24 cellular contexts compared by ENCODE assay signal in genomic region chr20:61092199-61092598, GRCh38.
"Had no signal": no experiment of that assay in that cellular context is flagged by ENCODE, and none has a peak within 500 bp of the region (broad histone marks: within the 10 kb centered on the region; RNA-seq: fewer than 3 reads in every experiment).

No MANE protein-coding gene starts in this region.

- DNase-seq: activated B cell treated with CpG ODN at 0.5 μM for 24 hours; activated CD4-positive, alpha-beta memory T cell treated with anti-CD3 and anti-CD28 coated beads for 36 hours; activated CD4-positive, alpha-beta T cell treated with anti-CD3 and anti-CD28 coated beads, Interleukin-2, amount 10 ng/mL, durations not matched to agents 7 days and 5 days; activated CD8-positive, alpha-beta memory T cell treated with anti-CD3 and anti-CD28 coated beads for 24 hours; activated gamma-delta T cell treated with Interleukin-2 at 50 U/mL for 16 hours; activated naive CD4-positive, alpha-beta T cell treated with anti-CD3 and anti-CD28 coated beads, Interleukin-2, amount 10 ng/mL, durations not matched to agents 7 days and 5 days; activated naive CD8-positive, alpha-beta T cell treated with anti-CD3 and anti-CD28 coated beads for 36 hours; activated T-cell treated with anti-CD3 and anti-CD28 coated beads, Interleukin-2, amount 50 U/mL, for 4 hours; brain microvascular endothelial cell; cerebellar nuclear complex; MG63; MV-4-11; NCI-H1092 treated with DMSO at 0.1 percent for 48 hours; NCI-H2029 treated with DMSO at 0.1 percent for 48 hours; NCI-H226; NCI-H526; NK-92 treated with Interleukin-12 subunit alpha and Interleukin-12 subunit beta, amount 100 ng/mL, for 24 hours; OCI-M1; RPMI8226; T-cell; T-helper 2 cell; T1000 had no signal

- ATAC-seq: activated T-cell treated with anti-CD3 and anti-CD28 coated beads, Interleukin-2, amount 50 U/mL, for 4 hours; Panc1; Right ventricle myocardium inferior; T-cell had no signal
